ENCODE assay signal across 25 cellular contexts in genomic region chr10:7965457-7965856, GRCh38.
DNase-seq lines count a peak whose midpoint lies in the region; ATAC-seq and TF ChIP-seq lines count a peak whose summit lies in the region.
"Had no signal": no experiment of that assay in that cellular context is flagged by ENCODE, and none has a peak within 500 bp of the region (broad histone marks: within the 10 kb centered on the region; RNA-seq: fewer than 3 reads in every experiment).

No MANE protein-coding gene starts in this region.

- H3K4me2 ChIP-seq in PC-9, result no peak overlapping the region
- H3K4me2 ChIP-seq: A549, BLaER1 had no signal

- H3K9me3 Mint-ChIP-seq in activated CD4-positive, alpha-beta T cell treated with anti-CD3 and anti-CD28 coated beads for 36 hours (ENCODE audit: low read depth), result no peaks in the 10 kb centered on the region
- H3K9me3 Mint-ChIP-seq in type B pancreatic cell (no peaks in the 10 kb centered on the region), chondrocyte (ENCODE audit: low read depth) (no peaks in the 10 kb centered on the region)
- H3K9me3 Mint-ChIP-seq: CD14-positive monocyte; CD4-positive, alpha-beta memory T cell; CD4-positive, CD25-positive, alpha-beta regulatory T cell; CD8-positive, alpha-beta memory T cell had no signal

- H4K20me1 ChIP-seq in PC-9 (ENCODE audit: insufficient read depth), result no peaks in the 10 kb centered on the region
- H4K20me1 ChIP-seq: BLaER1 had no signal

- no peak overlapping the region for H3K27ac ChIP-seq in PC-9
- H3K27ac ChIP-seq: 22Rv1, A549, BLaER1 had no signal

- no peaks in the 10 kb centered on the region for H3F3A ChIP-seq in PC-9 (ENCODE audit: insufficient read depth, low read depth)

- no peaks in the 10 kb centered on the region for H3K27me3 Mint-ChIP-seq in activated CD4-positive, alpha-beta T cell treated with anti-CD3 and anti-CD28 coated beads for 36 hours
- H3K27me3 Mint-ChIP-seq in type B pancreatic cell (no peaks in the 10 kb centered on the region), chondrocyte (ENCODE audit: low read depth) (no peaks in the 10 kb centered on the region)
- H3K27me3 Mint-ChIP-seq: CD4-positive, alpha-beta memory T cell; CD4-positive, CD25-positive, alpha-beta regulatory T cell had no signal

- no peaks in the 10 kb centered on the region for H3K4me1 Mint-ChIP-seq in activated CD4-positive, alpha-beta T cell treated with anti-CD3 and anti-CD28 coated beads for 36 hours
- no peaks in the 10 kb centered on the region for H3K4me1 Mint-ChIP-seq in type B pancreatic cell (ENCODE audit: unreplicated experiment)
- H3K4me1 Mint-ChIP-seq in chondrocyte (ENCODE audit: low read depth), result no peaks in the 10 kb centered on the region

- no peaks in the 10 kb centered on the region for H3K9me3 ChIP-seq in PC-9 (ENCODE audit: insufficient read depth, low read depth)
- H3K9me3 ChIP-seq: A549, BE2C had no signal

- no peak overlapping the region for H3K4me3 ChIP-seq in PC-9
- H3K4me3 ChIP-seq: A549, BLaER1, GM12878 had no signal

- intact Hi-C loops in activated CD4-positive, alpha-beta T cell treated with anti-CD3 and anti-CD28 coated beads for 36 hours (cut with DNase I, micrococcal nuclease), result no loop called here
- intact Hi-C loops in PC-9 (cut with micrococcal nuclease; ENCODE audit: unreplicated experiment), result no loop called here

- H3K79me2 ChIP-seq in PC-9 (ENCODE audit: low read depth), result no peaks in the 10 kb centered on the region

- H3K27me3 ChIP-seq in PC-9 (ENCODE audit: insufficient read depth, low read depth), result no peaks in the 10 kb centered on the region
- H3K27me3 ChIP-seq: BE2C, BLaER1 had no signal

- BruUV-seq in PC-9 (replicated peaks; lab: Mats Ljungman, UMichigan), result TSS peak; percentile 65

- CTCF ChIA-PET in activated CD4-positive, alpha-beta T cell treated with anti-CD3 and anti-CD28 coated beads for 36 hours (lab: Charles Lee), result no interaction called here
- CTCF ChIA-PET in PC-9 (lab: Charles Lee), result no interaction called here

- no peak for DNase-seq in activated CD4-positive, alpha-beta T cell treated with anti-CD3 and anti-CD28 coated beads for 36 hours
- DNase-seq in activated CD4-positive, alpha-beta T cell treated with anti-CD3 and anti-CD28 coated beads, Interleukin-2, amount 50 U/mL, for 48 hours, result no peak
- no peak for DNase-seq in PC-9
- no peak for DNase-seq in type B pancreatic cell (ENCODE audit: extremely low spot score, unreplicated experiment)
- DNase-seq in SW480 (ENCODE audit: low spot score), result no peak
- no peak for DNase-seq in chondrocyte (ENCODE audit: low spot score)
- DNase-seq: AML-193; BE2C; C1 segment of cervical spinal cord; CD4-positive, alpha-beta memory T cell; CD4-positive, CD25-positive, alpha-beta regulatory T cell; CD8-positive, alpha-beta memory T cell; COR-L47; DMS 273 treated with DMSO at 0.1 percent for 48 hours; DMS153; DMS53; DMS79; DND-41; EL; GDM1 had no signal

- H3K4me3 Mint-ChIP-seq in activated CD4-positive, alpha-beta T cell treated with anti-CD3 and anti-CD28 coated beads for 36 hours, result no peak overlapping the region
- H3K4me3 Mint-ChIP-seq in type B pancreatic cell, result no peak overlapping the region
- no peak overlapping the region for H3K4me3 Mint-ChIP-seq in chondrocyte (ENCODE audit: unreplicated experiment)
- H3K4me3 Mint-ChIP-seq: CD14-positive monocyte; CD4-positive, alpha-beta memory T cell; CD4-positive, CD25-positive, alpha-beta regulatory T cell; CD8-positive, alpha-beta memory T cell had no signal

- no peaks in the 10 kb centered on the region for H3K9me2 ChIP-seq in PC-9 (ENCODE audit: insufficient read depth)

- no peak for ATAC-seq in activated CD4-positive, alpha-beta T cell treated with anti-CD3 and anti-CD28 coated beads for 36 hours
- ATAC-seq: A549, GM12878 had no signal

- POLR2A ChIA-PET in activated CD4-positive, alpha-beta T cell treated with anti-CD3 and anti-CD28 coated beads for 36 hours (lab: Charles Lee), result no interaction called here
- POLR2A ChIA-PET in PC-9 (lab: Charles Lee; ENCODE audit: unreplicated experiment), result no interaction called here

- H3K36me3 Mint-ChIP-seq in activated CD4-positive, alpha-beta T cell treated with anti-CD3 and anti-CD28 coated beads for 36 hours (ENCODE audit: low read depth), result peaks cover 31% of the 10 kb centered on the region
- peaks cover 22% of the 10 kb centered on the region for H3K36me3 Mint-ChIP-seq in type B pancreatic cell
- H3K36me3 Mint-ChIP-seq in chondrocyte (ENCODE audit: low read depth), result peaks cover 12% of the 10 kb centered on the region

- TF ChIP-seq CTCF in PC-9 (conservative IDR thresholded peaks at IDR 0.05) (no peak), type B pancreatic cell (conservative IDR thresholded peaks at IDR 0.05) (no peak), chondrocyte (IDR thresholded peaks at IDR 0.05) (no peak)

- H3K36me3 ChIP-seq in PC-9 (ENCODE audit: low read depth), result no peaks in the 10 kb centered on the region

- no peak overlapping the region for H2AFZ ChIP-seq in PC-9

- H3K4me1 ChIP-seq in PC-9 (replicated peaks; ENCODE audit: insufficient read depth), result no peaks in the 10 kb centered on the region
- H3K4me1 ChIP-seq: A549, BLaER1 had no signal

- peak overlapping the region; percentile 45 for H3K27ac Mint-ChIP-seq in activated CD4-positive, alpha-beta T cell treated with anti-CD3 and anti-CD28 coated beads for 36 hours
- H3K27ac Mint-ChIP-seq in type B pancreatic cell (peak overlapping the region; percentile 22), chondrocyte (ENCODE audit: unreplicated experiment) (no peak overlapping the region)
- H3K27ac Mint-ChIP-seq: CD4-positive, alpha-beta memory T cell had no signal
